ENCODE assay signal across 11 cellular contexts in the genomic region with DNA sequence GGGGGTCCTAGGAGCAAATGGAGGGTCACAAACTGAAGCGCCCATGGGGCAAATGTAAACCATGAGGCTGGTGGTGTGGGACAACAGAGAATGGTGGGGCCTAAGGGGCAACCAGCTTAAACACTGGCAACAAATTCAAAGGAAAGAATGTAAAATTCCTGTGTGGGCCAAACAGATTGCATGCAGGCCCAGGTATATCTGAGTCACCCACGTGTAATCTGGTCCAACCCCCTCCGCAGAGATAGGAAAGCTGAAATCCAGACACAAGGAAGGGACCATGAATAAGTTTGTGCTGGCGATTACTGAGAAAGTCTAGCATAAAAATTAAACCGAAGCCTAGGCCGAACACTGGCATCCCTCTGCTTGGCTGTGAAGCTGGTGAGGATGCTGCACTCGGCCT.
DNase-seq lines count a peak whose midpoint lies in the region; ATAC-seq, FAIRE-seq and TF ChIP-seq lines count a peak whose summit lies in the region.
"Had no signal": no experiment of that assay in that cellular context is flagged by ENCODE, and none has a peak within 500 bp of the region (broad histone marks: within the 10 kb centered on the region; RNA-seq: fewer than 3 reads in every experiment).

No MANE protein-coding gene starts in this region.

- H3K27ac ChIP-seq in C4-2B, result peak overlapping the region; percentile 77
- peak overlapping the region; percentile 94 for H3K27ac ChIP-seq in SJSA1
- peak overlapping the region; percentile 96 to 97 for H3K27ac ChIP-seq in small intestine (ENCODE audit: low read depth in 1 of 2, low read length in 1 of 2)

- no peaks in the 10 kb centered on the region for H3K9me3 ChIP-seq in SJSA1 (replicated peaks)
- no peaks in the 10 kb centered on the region for H3K9me3 ChIP-seq in small intestine (ENCODE audit: control insufficient read depth, low read depth)

- TF ChIP-seq CTCF in C4-2B (conservative IDR thresholded peaks at IDR 0.05) (no peak), glutamatergic neuron (IDR thresholded peaks at IDR 0.05; ENCODE audit: partially characterized antibody, unreplicated experiment) (no peak)

- no peak for DNase-seq in SJSA1 (ENCODE audit: low read depth in 1 of 2, low spot score in 2 of 2)
- no peak for DNase-seq in glutamatergic neuron
- peak; percentile 84 for DNase-seq in small intestine
- DNase-seq in erythroblast (lab: John Stamatoyannopoulos, UW), result no peak
- DNase-seq: activated naive CD4-positive, alpha-beta T cell treated with anti-CD3 and anti-CD28 coated beads, Interleukin-2, amount 50 U/mL, for 16 hours; NCI-H1436 treated with DMSO at 0.1 percent for 48 hours had no signal

- no peaks in the 10 kb centered on the region for H3K36me3 Mint-ChIP-seq in glutamatergic neuron (ENCODE audit: unreplicated experiment)

- no peak for TF ChIP-seq POLR2A in erythroblast (IDR thresholded peaks at IDR 0.05; ENCODE audit: low read length)

- ATAC-seq in HG03521 (IDR thresholded peaks at IDR 0.05; ENCODE audit: unreplicated experiment) (no peak), GM21723 (IDR thresholded peaks at IDR 0.05; ENCODE audit: unreplicated experiment) (no peak), HG02763 (IDR thresholded peaks at IDR 0.05; ENCODE audit: unreplicated experiment) (no peak)
- ATAC-seq: activated CD4-positive, CD25-positive, alpha-beta regulatory T cell treated with anti-CD3 and anti-CD28 coated beads, Interleukin-2, amount 50 U/mL, for 24 hours had no signal

- H3K9me3 Mint-ChIP-seq in glutamatergic neuron (ENCODE audit: unreplicated experiment), result peaks cover 9% of the 10 kb centered on the region

- no peak for FAIRE-seq in small intestine (lab: Jason Lieb, UNC)

- H3K27me3 ChIP-seq in SJSA1 (replicated peaks) (no peaks in the 10 kb centered on the region), small intestine (ENCODE audit: control insufficient read depth in 2 of 2, insufficient read depth in 2 of 2, low read length in 2 of 2) (no peaks in the 10 kb centered on the region)

- no peak overlapping the region for H3K4me3 Mint-ChIP-seq in glutamatergic neuron (ENCODE audit: unreplicated experiment)

- peaks cover 4% of the 10 kb centered on the region; the same call in 1 of the 2 replicates for H3K36me3 ChIP-seq in SJSA1
- no peaks in the 10 kb centered on the region for H3K36me3 ChIP-seq in small intestine (ENCODE audit: control insufficient read depth in 2 of 2, insufficient read depth in 2 of 2, low read length in 2 of 2)

- H3K4me1 Mint-ChIP-seq in glutamatergic neuron (ENCODE audit: low read depth, unreplicated experiment), result peaks cover 44% of the 10 kb centered on the region

- H3K4me1 ChIP-seq in SJSA1 (replicated peaks) (peaks cover 98% of the 10 kb centered on the region), small intestine (ENCODE audit: control insufficient read depth in 2 of 2, insufficient read depth in 1 of 2, low read depth in 1 of 2, low read length in 1 of 2) (peaks cover 46 to 50% of the 10 kb centered on the region in 2 donors)

- H3K4me3 ChIP-seq in SJSA1 (no peak overlapping the region), small intestine (ENCODE audit: low read depth in 1 of 2, low read length in 2 of 2) (no peak overlapping the region)

- WGBS in small intestine, 3 donors, result 36 to 71% (median 64%) methylated on average over 7 of the region's 7 CpGs

- H3K27me3 Mint-ChIP-seq in glutamatergic neuron (ENCODE audit: unreplicated experiment), result peaks cover 7% of the 10 kb centered on the region

- peak overlapping the region; percentile 28 for H3K27ac Mint-ChIP-seq in glutamatergic neuron (ENCODE audit: unreplicated experiment)
